ENCODE assay signal across 22 cellular contexts in genomic region chr12:13794706-13795105, GRCh38.
"Had no signal": no experiment of that assay in that cellular context is flagged by ENCODE, and none has a peak within 500 bp of the region (broad histone marks: within the 10 kb centered on the region; RNA-seq: fewer than 3 reads in every experiment).

No MANE protein-coding gene starts in this region.

- H3K4me3 Mint-ChIP-seq: mesothelial cell of epicardium, naive B cell had no signal

- H3K27ac ChIP-seq: colonic mucosa, esophagus muscularis mucosa, foreskin keratinocyte, gastroesophageal sphincter, heart right ventricle, left lung, lower lobe of right lung had no signal

- FAIRE-seq: endothelial cell of umbilical vein, frontal cortex, islet of Langerhans, keratinocyte had no signal

- H3K36me3 Mint-ChIP-seq: mesothelial cell of epicardium, naive B cell had no signal

- DNase-seq: colonic mucosa; dermis blood vessel endothelial cell; effector CD4-positive, alpha-beta T cell; effector memory CD4-positive, alpha-beta T cell; foreskin keratinocyte; glutamatergic neuron; heart right ventricle; hippocampal formation; left cardiac atrium; left lung; left ventricle myocardium superior; lower lobe of right lung; mesenchymal stem cell; mucosa of descending colon; naive B cell had no signal

- H3K27ac Mint-ChIP-seq: mesothelial cell of epicardium, naive B cell had no signal

- H3K4me1 Mint-ChIP-seq: mesothelial cell of epicardium had no signal
